8 cellular contexts compared by ENCODE assay signal in the genomic region with DNA sequence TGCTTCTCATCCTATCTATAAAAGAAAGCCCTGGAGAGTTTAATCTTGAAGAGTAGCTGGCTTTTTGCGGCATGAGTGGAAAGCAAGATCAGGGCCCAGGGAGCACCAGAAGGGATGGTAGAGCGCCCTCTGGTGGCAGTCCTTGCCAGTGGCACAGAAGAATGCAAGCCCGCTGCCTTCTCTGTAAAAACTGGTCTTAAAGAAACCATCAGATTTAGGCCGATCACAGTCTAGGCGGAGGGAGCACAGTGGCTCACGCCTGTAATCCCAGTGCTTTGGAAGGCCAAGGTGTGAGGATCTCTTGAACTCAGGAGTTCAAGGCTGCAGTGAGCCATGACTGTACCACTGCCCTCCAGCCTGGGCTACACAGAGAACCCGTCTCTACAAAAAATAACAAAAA. TPM values are rescaled to one million over a fixed set of nuclear protein-coding genes. Genes with fewer than 3 reads are reported as not detected.
DNase-seq lines count a peak whose midpoint lies in the region; ATAC-seq and TF ChIP-seq lines count a peak whose summit lies in the region.

No MANE protein-coding gene starts in this region.

- POLR2A ChIA-PET in Caco-2 (lab: Charles Lee): no interaction called here

- H3K4me3 ChIP-seq in Caco-2 (ENCODE audit: low read depth, low read length): no peak overlapping the region
- no peak overlapping the region for H3K4me3 ChIP-seq in GM23248
- no peak overlapping the region for H3K4me3 ChIP-seq in ascending aorta
- H3K4me3 ChIP-seq in hepatocyte: no peak overlapping the region

- H3K4me3 Mint-ChIP-seq in Caco-2 (ENCODE audit: unreplicated experiment): no peak overlapping the region

- CTCF ChIA-PET in Caco-2 (lab: Charles Lee): interaction anchor here (0.5 to 2.5 kb wide), 20 partner anchors 21 to 1524 kb away, joined by 3 to 16 read pairs (median 4); a partner anchor contains a TSS

- H3K9me3 Mint-ChIP-seq in Caco-2 (ENCODE audit: unreplicated experiment): no peaks in the 10 kb centered on the region

- no peaks in the 10 kb centered on the region for H3K27me3 Mint-ChIP-seq in Caco-2 (ENCODE audit: insufficient read depth, unreplicated experiment)

- H3K4me1 Mint-ChIP-seq in Caco-2 (ENCODE audit: low read depth, unreplicated experiment): peaks cover 7% of the 10 kb centered on the region

- H3K36me3 ChIP-seq in Caco-2 (ENCODE audit: control insufficient read depth, insufficient read depth, low read length) (no peaks in the 10 kb centered on the region), GM23248 (ENCODE audit: low read depth) (no peaks in the 10 kb centered on the region), ascending aorta (no peaks in the 10 kb centered on the region), hepatocyte (replicated peaks; ENCODE audit: insufficient read depth, low read depth) (no peaks in the 10 kb centered on the region)

- no peaks in the 10 kb centered on the region for H3K79me2 ChIP-seq in GM23248 (ENCODE audit: insufficient read depth)
- H3K79me2 ChIP-seq in hepatocyte: no peaks in the 10 kb centered on the region

- H3K4me2 ChIP-seq in GM23248 (ENCODE audit: unreplicated experiment) (no peak overlapping the region), hepatocyte (peak overlapping the region; percentile 11)

- no peak overlapping the region for H3K27ac Mint-ChIP-seq in Caco-2 (ENCODE audit: unreplicated experiment)

- H2AFZ ChIP-seq in GM23248 (peak overlapping the region; percentile 85), hepatocyte (peak overlapping the region; percentile 1)

- no peak overlapping the region for H3K27ac ChIP-seq in GM23248
- H3K27ac ChIP-seq in ascending aorta: no peak overlapping the region
- H3K27ac ChIP-seq in hepatocyte: no peak overlapping the region

- H3K9ac ChIP-seq in GM23248: peak overlapping the region; percentile 32; the same call in 1 of the 2 replicates

- H3K27me3 ChIP-seq in Caco-2 (replicated peaks; ENCODE audit: control insufficient read depth, insufficient read depth, low read length): no peaks in the 10 kb centered on the region
- H3K27me3 ChIP-seq in GM23248 (replicated peaks; ENCODE audit: insufficient read depth): no peaks in the 10 kb centered on the region
- H3K27me3 ChIP-seq in ascending aorta: no peaks in the 10 kb centered on the region
- H3K27me3 ChIP-seq in hepatocyte: no peaks in the 10 kb centered on the region

- peaks cover 8% of the 10 kb centered on the region; the same call in 1 of the 2 replicates for H3F3A ChIP-seq in GM23248 (ENCODE audit: insufficient read depth)

- TF ChIP-seq CTCF in Caco-2 (IDR thresholded peaks at IDR 0.05; ENCODE audit: insufficient read depth in 1 of 2, low read depth in 1 of 2, low read length in 1 of 2, severe bottlenecking in 1 of 2, unreplicated experiment in 1 of 2) (peak; percentile 95 to 97), ascending aorta (IDR thresholded peaks at IDR 0.05) (peak; percentile 70 to 92 (median 86)), hepatocyte (IDR thresholded peaks at IDR 0.05; ENCODE audit: poor library complexity) (peak; percentile 94)

- H3K36me3 Mint-ChIP-seq in Caco-2 (ENCODE audit: insufficient read depth, unreplicated experiment): no peaks in the 10 kb centered on the region

- intact Hi-C loops in Caco-2 (cut with micrococcal nuclease; ENCODE audit: unreplicated experiment): loop anchor here (1.0 to 2.0 kb wide), 7 partner anchors 26 to 201 kb away; a partner anchor contains a TSS
- intact Hi-C loops in ascending aorta (cut with DNase I): loop anchor here (1.0 kb wide), 1 partner anchor 200 kb away; no protein-coding TSS in a partner anchor
- intact Hi-C loops in sciatic nerve (cut with DNase I): loop anchor here (5.0 kb wide), 1 partner anchor 199 kb away; no protein-coding TSS in a partner anchor

- no peaks in the 10 kb centered on the region for H3K9me2 ChIP-seq in GM23248 (ENCODE audit: insufficient read depth)
- no peaks in the 10 kb centered on the region for H3K9me2 ChIP-seq in hepatocyte (replicated peaks; ENCODE audit: insufficient read depth)

- DNase-seq in Caco-2 (peak; percentile 84 to 87), GM23248 (peak; percentile 92), NCI-H146 treated with DMSO at 0.1 percent for 48 hours (lab: John Stamatoyannopoulos, UW; ENCODE audit: unreplicated experiment) (peak; percentile 69), T-helper 22 cell (ENCODE audit: low read depth) (peak; percentile 40), ascending aorta (ENCODE audit: low spot score in 2 of 2) (peak in 1 of 2 donors; percentile 92), hepatocyte (ENCODE audit: low spot score) (peak; percentile 94), sciatic nerve (ENCODE audit: low spot score) (peak; percentile 95)

- ATAC-seq in sciatic nerve: peak; percentile 90
- no peak for ATAC-seq in GM18519 (IDR thresholded peaks at IDR 0.05; ENCODE audit: low FRiP score, unreplicated experiment)

- WGBS in GM23248 (ENCODE audit: low coverage in 1 of 2, low lambda C conversion rate in 2 of 2, missing lambda C conversion rate in 2 of 2), 2 experiments: 16 to 19% methylated on average over 7 of the region's 7 CpGs
- WGBS in hepatocyte (ENCODE audit: low lambda C conversion rate, missing lambda C conversion rate): 21% methylated on average over 7 of the region's 7 CpGs

- in situ Hi-C loops in GM23248 (cut with MboI): loop anchor here (10.0 kb wide), 1 partner anchor 191 kb away; no protein-coding TSS in a partner anchor

- BruUV-seq in Caco-2 (replicated peaks; lab: Mats Ljungman, UMichigan): no TSS peak

- 0 out of 2 replicates have a peak, but pooled peaks cover 11% of the 10 kb centered on the region for H3K4me1 ChIP-seq in Caco-2
- H3K4me1 ChIP-seq in GM23248 (ENCODE audit: insufficient read depth): peaks cover 23% of the 10 kb centered on the region
- no peaks in the 10 kb centered on the region for H3K4me1 ChIP-seq in ascending aorta
- H3K4me1 ChIP-seq in hepatocyte (ENCODE audit: insufficient read depth): peaks cover 23% of the 10 kb centered on the region

- H3K9me3 ChIP-seq in Caco-2 (no peaks in the 10 kb centered on the region), GM23248 (ENCODE audit: low read depth) (no peaks in the 10 kb centered on the region), ascending aorta (no peaks in the 10 kb centered on the region), hepatocyte (ENCODE audit: low read depth) (no peaks in the 10 kb centered on the region)

- H4K20me1 ChIP-seq in GM23248 (ENCODE audit: insufficient read depth) (no peaks in the 10 kb centered on the region), hepatocyte (ENCODE audit: insufficient read depth, poor library complexity, severe bottlenecking) (no peaks in the 10 kb centered on the region)

RNA-seq across cellular contexts. Expression of a gene that starts 35.6 kb away (rescaled TPM):
- total RNA-seq in Caco-2 (2022) (24.3 and 24.9 TPM in 2 replicates), ascending aorta (not detected), hepatocyte (2.8 and 3.8 TPM in 2 replicates), sciatic nerve (not detected)
- not detected in 2 replicates for total RNA-seq in GM23248 (2014; rRNA removed; shearing (Covaris generic))
- polyA plus RNA-seq in GM23248 (2016; fragmentation: Nextera tagmentation; extraction: Ambion mirVana) (not detected in 2 replicates), hepatocyte (1.9 and 4.6 TPM in 2 replicates)

RNA-seq across cellular contexts. Expression of a gene that starts 36.3 kb away (rescaled TPM):
- total RNA-seq in Caco-2 (2022) (30.6 and 31.0 TPM in 2 replicates), ascending aorta (15.9 TPM), hepatocyte (16.5 and 18.2 TPM in 2 replicates), sciatic nerve (26.8 TPM)
- 18.5 and 22.4 TPM in 2 replicates for total RNA-seq in GM23248 (2014; rRNA removed; shearing (Covaris generic))
- polyA plus RNA-seq in GM23248 (2016; fragmentation: Nextera tagmentation; extraction: Ambion mirVana) (12.4 and 12.6 TPM in 2 replicates), hepatocyte (11.6 and 13.9 TPM in 2 replicates)
